In the genomic region with DNA sequence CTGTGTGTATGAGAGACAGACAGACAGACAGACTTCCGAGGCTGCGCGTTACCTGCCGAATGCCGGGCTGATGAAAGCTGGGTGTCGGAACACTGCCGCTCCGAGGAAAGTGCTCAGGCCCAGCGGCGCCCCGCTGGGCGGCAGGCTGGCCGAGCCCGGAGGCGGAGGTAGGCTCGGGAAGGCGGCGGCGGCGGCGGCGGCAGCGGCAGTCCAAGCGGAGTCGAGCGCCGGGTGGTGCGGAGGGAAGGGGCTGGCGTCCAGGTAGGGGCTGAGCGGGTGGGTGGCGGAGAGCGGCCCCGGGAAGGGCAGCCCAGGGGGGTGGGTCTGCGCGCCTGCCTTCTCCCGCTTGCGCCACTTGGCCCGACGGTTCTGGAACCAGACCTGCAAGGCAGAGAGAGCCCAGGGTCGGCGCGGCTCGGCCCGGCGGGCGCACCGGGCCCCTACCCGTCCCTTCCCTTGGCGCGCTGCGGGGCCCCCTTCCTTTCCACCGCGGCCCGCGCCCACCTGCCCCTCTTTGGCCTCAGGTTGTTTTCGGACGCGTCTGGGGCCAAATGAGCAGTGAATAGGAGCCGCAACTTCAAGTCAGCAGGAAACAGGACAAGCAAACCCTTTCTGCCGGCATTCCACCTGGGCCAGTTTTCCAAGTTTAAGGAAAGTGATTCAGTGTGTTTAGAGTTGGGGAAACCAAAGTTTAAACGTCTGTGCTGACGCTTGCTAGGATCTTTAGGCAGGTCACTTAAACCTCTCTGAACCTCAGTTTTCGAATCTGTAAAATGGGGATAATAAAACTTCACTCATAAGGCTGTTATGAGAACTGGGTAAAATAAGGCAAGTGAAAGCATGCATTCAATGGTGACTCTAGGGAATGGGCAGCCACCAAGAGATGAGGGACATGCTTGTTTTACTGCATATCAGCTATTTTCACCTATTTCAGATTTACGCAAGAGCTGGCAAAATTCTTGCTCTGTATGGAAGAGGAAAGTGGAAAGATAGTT, we compare ENCODE assay signal across 1 cellular context.
A peak's percentile ranks its signal among the peaks of the same experiment; 100 is the strongest.
TF ChIP-seq lines count a peak whose summit lies in the region.

No MANE protein-coding gene starts in this region.

TF ChIP-seq in endothelial cell of umbilical vein, 7 proteins besides CTCF, POLR2A, EP300 and RAD21:
- TF ChIP-seq, protein P1, sequence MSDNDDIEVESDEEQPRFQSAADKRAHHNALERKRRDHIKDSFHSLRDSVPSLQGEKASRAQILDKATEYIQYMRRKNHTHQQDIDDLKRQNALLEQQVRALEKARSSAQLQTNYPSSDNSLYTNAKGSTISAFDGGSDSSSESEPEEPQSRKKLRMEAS (IDR thresholded peaks at IDR 0.05; ENCODE audit: insufficient read depth, insufficient read length) = no peak
- peak; percentile 82 for TF ChIP-seq EZH2 (IDR thresholded peaks at IDR 0.05; ENCODE audit: borderline replicate concordance, low read depth, low read length, severe bottlenecking)
